ENCODE assay signal across 19 cellular contexts in genomic region chr10:111879964-111880363, GRCh38.
"Had no signal": no experiment of that assay in that cellular context is flagged by ENCODE, and none has a peak within 500 bp of the region (broad histone marks: within the 10 kb centered on the region; RNA-seq: fewer than 3 reads in every experiment).

No MANE protein-coding gene starts in this region.

- H3K27me3 ChIP-seq: gastroesophageal sphincter, heart left ventricle, hepatocyte, neutrophil, right atrium auricular region, spleen, suprapubic skin, transverse colon, upper lobe of right lung, vagina had no signal

- DNase-seq: dorsolateral prefrontal cortex; effector CD4-positive, alpha-beta T cell; heart left ventricle; kidney; naive B cell; spleen; stimulated activated CD4-positive, alpha-beta T cell treated with anti-CD3 and anti-CD28 coated beads, Interleukin-4, amount 100 ng/mL, for 4 hours; transverse colon; upper lobe of right lung had no signal

- H3K4me1 ChIP-seq: gastroesophageal sphincter, heart left ventricle, parathyroid adenoma, prostate gland, right atrium auricular region, spleen, suprapubic skin, transverse colon, upper lobe of right lung, vagina had no signal

- H3K4me3 ChIP-seq: dorsolateral prefrontal cortex, gastroesophageal sphincter, heart left ventricle, hepatocyte, lung, prostate gland, right atrium auricular region, spleen, suprapubic skin, transverse colon, upper lobe of right lung, vagina had no signal

- H3K36me3 ChIP-seq: gastroesophageal sphincter, heart left ventricle, neutrophil, prostate gland, right atrium auricular region, spleen, suprapubic skin, transverse colon, upper lobe of right lung, vagina had no signal

- FAIRE-seq: colon, kidney had no signal

- H3K9me3 ChIP-seq: heart left ventricle, neutrophil, prostate gland, right atrium auricular region, suprapubic skin, upper lobe of right lung, vagina had no signal
